ENCODE assay signal across 9 cellular contexts in genomic region chr2:112187805-112188596, GRCh38. TPM values are rescaled to one million over a fixed set of nuclear protein-coding genes. Genes with fewer than 3 reads are reported as not detected.
DNase-seq lines count a peak whose midpoint lies in the region; ATAC-seq and TF ChIP-seq lines count a peak whose summit lies in the region.
"Had no signal": no experiment of that assay in that cellular context is flagged by ENCODE, and none has a peak within 500 bp of the region (broad histone marks: within the 10 kb centered on the region; RNA-seq: fewer than 3 reads in every experiment).

No MANE protein-coding gene starts in this region.

- no peak for TF ChIP-seq CTCF in gastrocnemius medialis (IDR thresholded peaks at IDR 0.05 in 4 of 5, conservative IDR thresholded peaks at IDR 0.05 in 1 of 5)

- no peaks in the 10 kb centered on the region for H3K4me1 ChIP-seq in gastrocnemius medialis

- in situ Hi-C loops in gastrocnemius medialis (cut with MboI; ENCODE audit: low sequenced_read_pairs in 4 of 4): no loop called here

- ATAC-seq in gastrocnemius medialis: no peak
- ATAC-seq in GM19467 (IDR thresholded peaks at IDR 0.05; ENCODE audit: unreplicated experiment): no peak

- no peaks in the 10 kb centered on the region for H3K27me3 ChIP-seq in gastrocnemius medialis

- H3K4me3 ChIP-seq in gastrocnemius medialis: no peak overlapping the region
- H3K4me3 ChIP-seq: lung had no signal

- H3K9me3 ChIP-seq in gastrocnemius medialis: no peaks in the 10 kb centered on the region

- intact Hi-C loops in gastrocnemius medialis (cut with DNase I; ENCODE audit: low total_unique reads): no loop called here

- no peaks in the 10 kb centered on the region for H3K36me3 ChIP-seq in gastrocnemius medialis

- DNase-seq in HT1080 (ENCODE audit: low read depth) (peak; percentile 66), erythroblast (lab: John Stamatoyannopoulos, UW) (peak; percentile 79 to 84), gastrocnemius medialis (no peak), cortex of kidney (lab: John Stamatoyannopoulos, UW) (no peak), middle frontal gyrus (ENCODE audit: extremely low spot score, low spot score) (no peak)
- peak; percentile 73 to 83 for DNase-seq in activated CD4-positive, alpha-beta T cell treated with anti-CD3 and anti-CD28 coated beads, Interleukin-2, amount 50 U/mL, for 48 hours
- peak; percentile 42 for DNase-seq in stimulated activated CD8-positive, alpha-beta memory T cell treated with anti-CD3 and anti-CD28 coated beads, Interleukin-12 subunit alpha, Interleukin-12 subunit beta, amount 100 ng/mL, for 24 hours (ENCODE audit: extremely low read depth)

- no peak overlapping the region for H3K27ac ChIP-seq in gastrocnemius medialis

- TF ChIP-seq POLR2A in erythroblast (IDR thresholded peaks at IDR 0.05; ENCODE audit: low read length) (peak; percentile 29), gastrocnemius medialis (IDR thresholded peaks at IDR 0.05) (no peak)

RNA-seq across cellular contexts. Expression of gene FBLN7, which starts 49.8 kb away (rescaled TPM):
- 0.03 TPM in 2 replicates for total RNA-seq in HT1080 (2014; rRNA removed; shearing (Covaris generic))
- 0.35 and 0.41 TPM in 2 replicates for polyA plus RNA-seq in HT1080 (2015; cell fraction: cytosol; rRNA removed)
- 0.24 and 0.40 TPM in 2 replicates for polyA plus RNA-seq in HT1080 (2015; cell fraction: nucleus; rRNA removed)
- 1 to 10 TPM in 1 of 4 donors, under 1 TPM in 3; 0.41 to 3.3 (median 0.54) TPM for total RNA-seq in gastrocnemius medialis

Comparison
In these comparisons a context has a peak if more than half of its experiments do, and no peak if none do; other contexts are left out.
1. DNase-seq: peak in HT1080 (single experiment), activated CD4-positive, alpha-beta T cell treated with anti-CD3 and anti-CD28 coated beads, Interleukin-2, amount 50 U/mL, for 48 hours (2 of 2), erythroblast (2 of 2) and stimulated activated CD8-positive, alpha-beta memory T cell treated with anti-CD3 and anti-CD28 coated beads, Interleukin-12 subunit alpha, Interleukin-12 subunit beta, amount 100 ng/mL, for 24 hours (single experiment); none in gastrocnemius medialis (0 of 2), cortex of kidney (single experiment) and middle frontal gyrus (single experiment).